In genomic region chr10:78687616-78688015, GRCh38 we compare ENCODE assay signal across 20 cellular contexts.
DNase-seq lines count a peak whose midpoint lies in the region; ATAC-seq and TF ChIP-seq lines count a peak whose summit lies in the region.
"Had no signal": no experiment of that assay in that cellular context is flagged by ENCODE, and none has a peak within 500 bp of the region (broad histone marks: within the 10 kb centered on the region; RNA-seq: fewer than 3 reads in every experiment).

No MANE protein-coding gene starts in this region.

- H3K27ac ChIP-seq in gastroesophageal sphincter, result peak overlapping the region in 3 of 4 donors; percentile 85 to 89 (median 85)
- H3K27ac ChIP-seq in stomach smooth muscle (ENCODE audit: low read length), result peak overlapping the region; percentile 88
- H3K27ac ChIP-seq: A549, KMS-11, Peyer's patch had no signal

- peaks cover 61% of the 10 kb centered on the region for H3K4me1 Mint-ChIP-seq in brain
- H3K4me1 Mint-ChIP-seq: CD8-positive, alpha-beta memory T cell had no signal

- H3K9me3 ChIP-seq in gastroesophageal sphincter (no peaks in the 10 kb centered on the region), stomach smooth muscle (ENCODE audit: control insufficient read depth in 2 of 2, low read length in 2 of 2) (no peaks in the 10 kb centered on the region)
- H3K9me3 ChIP-seq: A549, Peyer's patch had no signal

- TF ChIP-seq CTCF in BJ (IDR thresholded peaks at IDR 0.05; ENCODE audit: insufficient read depth, low read depth, low read length), result no peak
- TF ChIP-seq CTCF in brain (conservative IDR thresholded peaks at IDR 0.05), result no peak
- no peak for TF ChIP-seq CTCF in gastroesophageal sphincter (IDR thresholded peaks at IDR 0.05)

- TF ChIP-seq EP300 in gastroesophageal sphincter (IDR thresholded peaks at IDR 0.05), result no peak

- H3K36me3 ChIP-seq in BJ (ENCODE audit: control insufficient read depth, insufficient read depth, low read length), result no peaks in the 10 kb centered on the region
- H3K36me3 ChIP-seq in gastroesophageal sphincter, result no peaks in the 10 kb centered on the region
- H3K36me3 ChIP-seq in stomach smooth muscle (ENCODE audit: control insufficient read depth in 2 of 2, insufficient read depth in 2 of 2, low read length in 2 of 2), result no peaks in the 10 kb centered on the region
- H3K36me3 ChIP-seq: Peyer's patch had no signal

- no peak for TF ChIP-seq POLR2A in gastroesophageal sphincter (IDR thresholded peaks at IDR 0.05)

- no peak overlapping the region for H3K4me3 Mint-ChIP-seq in brain
- H3K4me3 Mint-ChIP-seq: CD8-positive, alpha-beta memory T cell had no signal

- peaks cover 4% of the 10 kb centered on the region for H3K36me3 Mint-ChIP-seq in brain
- H3K36me3 Mint-ChIP-seq: CD8-positive, alpha-beta memory T cell had no signal

- H3K4me3 ChIP-seq in BJ (ENCODE audit: low read depth, low read length) (no peak overlapping the region), gastroesophageal sphincter (no peak overlapping the region), stomach smooth muscle (ENCODE audit: low read length in 2 of 2) (no peak overlapping the region)
- H3K4me3 ChIP-seq: A549, Peyer's patch had no signal

- CTCF ChIA-PET in BJ (lab: Yijun Ruan, JAX), result interaction anchor here (1.1 kb wide), 1 partner anchor 30 kb away, joined by 3 read pairs; no protein-coding TSS in a partner anchor

- H3K27me3 Mint-ChIP-seq in brain, result no peaks in the 10 kb centered on the region

- peaks cover 0 to 72% (median 15%) of the 10 kb centered on the region in 3 donors for H3K4me1 ChIP-seq in gastroesophageal sphincter
- H3K4me1 ChIP-seq in stomach smooth muscle (ENCODE audit: control insufficient read depth, insufficient read depth, low read length), result peaks cover 39% of the 10 kb centered on the region
- H3K4me1 ChIP-seq: Peyer's patch had no signal

- DNase-seq in BJ (ENCODE audit: low read depth), result peak; percentile 26
- DNase-seq in SIG-M5 (lab: John Stamatoyannopoulos, UW), result no peak
- DNase-seq in activated CD4-positive, CD25-positive, alpha-beta regulatory T cell (lab: John Stamatoyannopoulos, UW), result no peak
- DNase-seq: Calu3; CD8-positive, alpha-beta memory T cell; DMS153; GDM1; NCI-H1105; NCI-H2081; NCI-H2171; NCI-H524 treated with DMSO at 0.1 percent for 48 hours; NCI-H82; Peyer's patch had no signal

- POLR2A ChIA-PET in BJ (lab: Charles Lee), result no interaction called here

- H3K27me3 ChIP-seq in BJ (ENCODE audit: control insufficient read depth, insufficient read depth, low read length) (peaks cover 6% of the 10 kb centered on the region; the same call in 1 of the 2 replicates), gastroesophageal sphincter (no peaks in the 10 kb centered on the region), stomach smooth muscle (ENCODE audit: control insufficient read depth in 1 of 2, insufficient read depth in 2 of 2, low read length in 2 of 2) (no peaks in the 10 kb centered on the region)
- H3K27me3 ChIP-seq: Peyer's patch had no signal

- no peak for ATAC-seq in gastroesophageal sphincter
- no peak for ATAC-seq in HG03280 (IDR thresholded peaks at IDR 0.05; ENCODE audit: unreplicated experiment)
- no peak for ATAC-seq in HG02610 (IDR thresholded peaks at IDR 0.05; ENCODE audit: unreplicated experiment)
- ATAC-seq: A549 had no signal

- peak overlapping the region; percentile 71 to 100 (median 84) for H3K27ac Mint-ChIP-seq in brain
- H3K27ac Mint-ChIP-seq: CD8-positive, alpha-beta memory T cell had no signal

- peaks cover 3 to 12% (median 10%) of the 10 kb centered on the region in 5 experiments for H3K9me3 Mint-ChIP-seq in brain

- H3K9ac ChIP-seq in stomach smooth muscle (ENCODE audit: low read length in 2 of 2), result no peak overlapping the region
- H3K9ac ChIP-seq: KMS-11 had no signal
